Comparison of ENCODE assay signal across 2 cellular contexts in the genomic region with DNA sequence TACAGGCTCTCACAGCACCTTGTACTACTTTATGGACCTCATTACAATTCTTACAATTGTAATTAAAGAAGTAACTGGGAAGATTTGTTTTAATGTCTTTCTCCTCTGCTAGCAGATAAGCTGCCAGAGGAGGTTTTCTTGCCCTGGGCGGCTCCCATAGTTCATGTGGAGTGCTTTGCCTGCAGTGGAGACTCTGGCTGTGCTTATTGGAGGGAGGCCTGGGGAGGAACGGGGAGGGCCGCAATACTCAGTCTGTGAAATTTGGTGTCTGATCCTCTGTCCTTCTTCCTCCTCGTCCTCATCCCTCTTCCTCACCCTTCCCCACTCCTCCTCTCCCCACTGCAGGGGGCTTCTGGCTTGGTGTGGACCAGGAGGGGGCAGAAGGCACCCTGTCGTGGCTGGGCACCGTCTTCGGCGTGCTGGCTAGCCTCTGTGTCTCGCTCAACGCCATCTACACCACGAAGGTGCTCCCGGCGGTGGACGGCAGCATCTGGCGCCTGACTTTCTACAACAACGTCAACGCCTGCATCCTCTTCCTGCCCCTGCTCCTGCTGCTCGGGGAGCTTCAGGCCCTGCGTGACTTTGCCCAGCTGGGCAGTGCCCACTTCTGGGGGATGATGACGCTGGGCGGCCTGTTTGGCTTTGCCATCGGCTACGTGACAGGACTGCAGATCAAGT.
TF ChIP-seq lines count a peak whose summit lies in the region.

No MANE protein-coding gene starts in this region.

TF ChIP-seq in HepG2, 621 proteins besides CTCF, POLR2A, EP300 and RAD21:
- TF ChIP-seq ZNF280D (CRISPR knock-in tag; IDR thresholded peaks at IDR 0.05) (no peak), HNRNPL (IDR thresholded peaks at IDR 0.05; ENCODE audit: low read depth, low read length) (0 out of 2 replicates have a peak, but pooled peaks have one; percentile 61)
TF ChIP-seq in HepG2: peak in this region for 1.

TF ChIP-seq in SK-N-SH, 30 proteins besides CTCF, POLR2A, EP300 and RAD21:
- TF ChIP-seq FOXJ3 (CRISPR knock-in tag; IDR thresholded peaks at IDR 0.05) (no peak), FOSL2 (IDR thresholded peaks at IDR 0.05; ENCODE audit: borderline replicate concordance, low read depth) (no peak), YY1 (IDR thresholded peaks at IDR 0.05; ENCODE audit: low read depth) (no peak), USF1 (IDR thresholded peaks at IDR 0.05; ENCODE audit: borderline replicate concordance, low read depth) (no peak), MEF2A (IDR thresholded peaks at IDR 0.05; ENCODE audit: borderline replicate concordance, low read depth) (no peak)
